In the genomic region with DNA sequence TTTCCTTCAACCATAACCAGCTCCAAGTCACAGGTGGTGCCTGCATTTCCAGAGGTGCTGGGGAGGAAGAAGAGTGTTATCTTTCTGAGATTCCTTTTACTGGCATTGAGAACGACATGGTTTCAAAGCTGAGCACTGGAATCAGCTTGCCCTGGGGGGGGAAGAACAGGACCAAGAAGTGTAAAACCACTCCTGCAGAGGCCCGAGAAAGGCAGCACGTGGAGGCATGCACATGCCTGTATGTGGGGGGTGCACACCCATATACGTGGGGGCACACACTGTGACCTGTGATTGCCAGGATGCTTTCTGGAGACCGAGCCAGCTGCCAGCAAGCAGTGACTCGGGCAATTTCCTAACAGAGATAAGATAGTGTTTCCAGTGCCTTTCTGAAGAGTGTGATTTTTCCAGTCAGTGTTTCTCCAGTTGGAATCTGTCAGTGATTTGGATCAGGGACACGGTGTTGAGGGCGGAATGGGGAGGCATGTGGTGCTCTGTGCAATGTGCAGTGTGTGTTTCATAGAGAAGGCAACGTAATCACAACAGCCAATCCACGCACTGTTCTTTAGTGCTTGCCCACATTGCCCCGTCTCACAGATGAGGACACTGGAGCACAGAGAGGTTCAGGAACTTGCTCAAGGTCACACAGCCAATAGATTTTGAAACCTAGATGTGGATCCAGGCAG, we compare ENCODE assay signal across 12 cellular contexts. TPM values are rescaled to one million over a fixed set of nuclear protein-coding genes. Genes with fewer than 3 reads are reported as not detected.
A peak's percentile ranks its signal among the peaks of the same experiment; 100 is the strongest.
DNase-seq lines count a peak whose midpoint lies in the region; ATAC-seq and TF ChIP-seq lines count a peak whose summit lies in the region.
"Had no signal": no experiment of that assay in that cellular context is flagged by ENCODE, and none has a peak within 500 bp of the region (broad histone marks: within the 10 kb centered on the region; RNA-seq: fewer than 3 reads in every experiment).

No MANE protein-coding gene starts in this region.

- H3K27me3 ChIP-seq in right lobe of liver (no peaks in the 10 kb centered on the region), thoracic aorta (replicated peaks; ENCODE audit: insufficient read depth) (no peaks in the 10 kb centered on the region)

- no peaks in the 10 kb centered on the region for H3K9me3 Mint-ChIP-seq in activated naive CD4-positive, alpha-beta T cell treated with anti-CD3 and anti-CD28 coated beads, Interleukin-2, amount 10 ng/mL, durations not matched to agents 7 days and 5 days
- no peaks in the 10 kb centered on the region for H3K9me3 Mint-ChIP-seq in activated naive CD8-positive, alpha-beta T cell treated with anti-CD3 and anti-CD28 coated beads, Interleukin-2, amount 50 U/mL, for 24 hours
- H3K9me3 Mint-ChIP-seq: T-helper 1 cell treated with Interleukin-12 subunit alpha and Interleukin-12 subunit beta and Interleukin-4 antibody, amounts not matched to agents 30 μg/mL and 1 μg/mL, for 36 hours had no signal

- peak overlapping the region; percentile 53 for H3K27ac Mint-ChIP-seq in activated naive CD4-positive, alpha-beta T cell treated with anti-CD3 and anti-CD28 coated beads, Interleukin-2, amount 10 ng/mL, durations not matched to agents 7 days and 5 days
- H3K27ac Mint-ChIP-seq in activated naive CD8-positive, alpha-beta T cell treated with anti-CD3 and anti-CD28 coated beads, Interleukin-2, amount 50 U/mL, for 24 hours, result no peak overlapping the region

- no peaks in the 10 kb centered on the region for H3K9me3 ChIP-seq in right lobe of liver
- no peaks in the 10 kb centered on the region for H3K9me3 ChIP-seq in thoracic aorta

- CTCF ChIA-PET in activated naive CD4-positive, alpha-beta T cell treated with anti-CD3 and anti-CD28 coated beads, Interleukin-2, amount 10 ng/mL, durations not matched to agents 7 days and 5 days (lab: Charles Lee), result interaction anchor here (1.3 kb wide), 1 partner anchor 24 kb away, joined by 4 read pairs; no protein-coding TSS in a partner anchor

- intact Hi-C loops in right lobe of liver (cut with DNase I), result loop anchor here in 1 of 2 donors (10.0 kb wide), 1 partner anchor 59 kb away; a partner anchor contains a TSS

- peaks cover 40% of the 10 kb centered on the region for H3K4me1 Mint-ChIP-seq in activated naive CD4-positive, alpha-beta T cell treated with anti-CD3 and anti-CD28 coated beads, Interleukin-2, amount 10 ng/mL, durations not matched to agents 7 days and 5 days
- peaks cover 44% of the 10 kb centered on the region for H3K4me1 Mint-ChIP-seq in activated naive CD8-positive, alpha-beta T cell treated with anti-CD3 and anti-CD28 coated beads, Interleukin-2, amount 50 U/mL, for 24 hours

- peak overlapping the region in 2 of 3 donors; percentile 67 to 68 for H3K27ac ChIP-seq in right lobe of liver
- H3K27ac ChIP-seq in thoracic aorta, result no peak overlapping the region

- H3K4me1 ChIP-seq in right lobe of liver (no peaks in the 10 kb centered on the region), thoracic aorta (ENCODE audit: control insufficient read depth in 1 of 2, low read depth in 2 of 2) (peaks cover 0 to 9% of the 10 kb centered on the region in 2 donors)

- DNase-seq in activated naive CD4-positive, alpha-beta T cell treated with anti-CD3 and anti-CD28 coated beads, Interleukin-2, amount 10 ng/mL, durations not matched to agents 7 days and 5 days, result no peak
- DNase-seq in activated naive CD4-positive, alpha-beta T cell treated with anti-CD3 and anti-CD28 coated beads, Interleukin-2, amount 50 U/mL, for 16 hours, result no peak
- no peak for DNase-seq in activated naive CD8-positive, alpha-beta T cell treated with anti-CD3 and anti-CD28 coated beads, Interleukin-2, amount 50 U/mL, for 24 hours
- no peak for DNase-seq in right lobe of liver
- no peak for DNase-seq in thoracic aorta (ENCODE audit: low spot score)
- no peak for DNase-seq in GM20000 (ENCODE audit: low spot score)
- no peak for DNase-seq in AG08396 (ENCODE audit: low spot score)
- DNase-seq in HT-29 (ENCODE audit: low spot score), result no peak
- DNase-seq: activated naive CD4-positive, alpha-beta T cell; NCI-H526; stimulated activated CD4-positive, alpha-beta T cell treated with anti-CD3 and anti-CD28 coated beads, Interleukin-4, amount 100 ng/mL, for 4 hours had no signal

- no peak for ATAC-seq in activated naive CD8-positive, alpha-beta T cell treated with anti-CD3 and anti-CD28 coated beads, Interleukin-2, amount 50 U/mL, for 24 hours
- ATAC-seq in right lobe of liver (no peak), thoracic aorta (ENCODE audit: insufficient number of reproducible peaks, low FRiP score, low read depth) (no peak)

- WGBS in right lobe of liver (ENCODE audit: insufficient coverage, low coverage, low lambda C conversion rate, missing lambda C conversion rate), result 62% methylated on average over 9 of the region's 11 CpGs

- H3K4me3 ChIP-seq in right lobe of liver, result peak overlapping the region in 2 of 3 donors; percentile 37 to 39
- peak overlapping the region; percentile 61 for H3K4me3 ChIP-seq in thoracic aorta

- no peaks in the 10 kb centered on the region for H3K36me3 ChIP-seq in right lobe of liver
- no peaks in the 10 kb centered on the region for H3K36me3 ChIP-seq in thoracic aorta

- H3K4me3 Mint-ChIP-seq in activated naive CD4-positive, alpha-beta T cell treated with anti-CD3 and anti-CD28 coated beads, Interleukin-2, amount 10 ng/mL, durations not matched to agents 7 days and 5 days, result no peak overlapping the region
- peak overlapping the region; percentile 82 for H3K4me3 Mint-ChIP-seq in activated naive CD8-positive, alpha-beta T cell treated with anti-CD3 and anti-CD28 coated beads, Interleukin-2, amount 50 U/mL, for 24 hours

- TF ChIP-seq CTCF in right lobe of liver (IDR thresholded peaks at IDR 0.05) (no peak), thoracic aorta (IDR thresholded peaks at IDR 0.05) (no peak), GM20000 (IDR thresholded peaks at IDR 0.05; ENCODE audit: extremely low read depth, missing control alignments) (no peak)

- peaks cover 5% of the 10 kb centered on the region for H3K36me3 Mint-ChIP-seq in activated naive CD4-positive, alpha-beta T cell treated with anti-CD3 and anti-CD28 coated beads, Interleukin-2, amount 10 ng/mL, durations not matched to agents 7 days and 5 days
- peaks cover 3% of the 10 kb centered on the region for H3K36me3 Mint-ChIP-seq in activated naive CD8-positive, alpha-beta T cell treated with anti-CD3 and anti-CD28 coated beads, Interleukin-2, amount 50 U/mL, for 24 hours (ENCODE audit: low read depth)

- TF ChIP-seq POLR2A in right lobe of liver (IDR thresholded peaks at IDR 0.05), result no peak

- H3K27me3 Mint-ChIP-seq in activated naive CD4-positive, alpha-beta T cell treated with anti-CD3 and anti-CD28 coated beads, Interleukin-2, amount 10 ng/mL, durations not matched to agents 7 days and 5 days, result peaks cover 19% of the 10 kb centered on the region
- peaks cover 3% of the 10 kb centered on the region for H3K27me3 Mint-ChIP-seq in activated naive CD8-positive, alpha-beta T cell treated with anti-CD3 and anti-CD28 coated beads, Interleukin-2, amount 50 U/mL, for 24 hours

RNA-seq across cellular contexts. Expression of a gene that starts 4.2 kb away (rescaled TPM):
- total RNA-seq in right lobe of liver, result 1 to 10 TPM; 2.2 to 5.4 (median 3.2) TPM
- total RNA-seq in thoracic aorta, result 1 to 10 TPM; 3.2 to 8.9 TPM
- 3.3 and 11.1 TPM in 2 replicates for total RNA-seq in HT-29 (2014; rRNA removed; shearing (Covaris generic))

RNA-seq across cellular contexts. Expression of a gene that starts 28.5 kb away (rescaled TPM):
- total RNA-seq in right lobe of liver (1 to 10 TPM; 1.6 to 3.5 (median 2.1) TPM), thoracic aorta (1 to 10 TPM; 1.1 to 4.2 TPM)
- 19.4 and 20.8 TPM in 2 replicates for total RNA-seq in HT-29 (2014; rRNA removed; shearing (Covaris generic))

Comparison
In these comparisons a context has a peak if more than half of its experiments do, and no peak if none do; other contexts are left out.
1. H3K27ac ChIP-seq: peak in right lobe of liver (2 of 3); none in thoracic aorta (0 of 2).